In the genomic region with DNA sequence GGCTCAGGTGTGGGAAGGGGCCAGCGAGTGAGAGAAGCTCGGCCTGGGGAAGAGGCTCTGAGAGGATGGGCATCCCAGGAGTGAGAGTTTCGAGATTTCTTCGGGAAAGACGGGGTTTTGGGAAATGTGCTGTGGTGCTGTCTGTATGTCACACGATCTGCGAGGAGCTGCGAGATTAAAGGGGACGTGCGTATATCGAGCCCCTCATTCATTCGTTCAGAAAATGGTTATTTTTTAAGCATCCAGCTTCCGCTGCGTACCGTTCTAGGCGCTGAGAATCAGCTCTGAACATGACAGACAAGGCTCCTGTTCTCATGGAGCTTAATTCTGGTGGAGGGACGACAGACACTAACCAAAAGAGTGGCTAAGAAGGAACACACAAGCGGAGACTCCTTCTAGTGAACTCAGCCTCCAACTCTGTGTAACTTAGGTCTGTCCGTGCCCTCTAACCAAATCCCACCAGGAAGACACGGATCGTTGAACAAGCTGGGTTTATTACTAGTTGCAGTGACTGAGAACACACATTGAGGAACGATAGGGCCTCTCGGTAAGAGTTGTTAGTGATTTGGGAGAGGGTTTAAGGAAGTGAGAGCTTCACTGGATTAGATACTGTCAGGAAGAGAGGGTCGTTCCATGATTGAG, we compare ENCODE assay signal across 8 cellular contexts. TPM values are rescaled to one million over a fixed set of nuclear protein-coding genes. Genes with fewer than 3 reads are reported as not detected.
DNase-seq lines count a peak whose midpoint lies in the region; ATAC-seq and TF ChIP-seq lines count a peak whose summit lies in the region.

No MANE protein-coding gene starts in this region.

- ATAC-seq in Right ventricle myocardium superior (ENCODE audit: poor library complexity) = no peak
- ATAC-seq in HG03175 (IDR thresholded peaks at IDR 0.05; ENCODE audit: unreplicated experiment) = no peak
- ATAC-seq in HG02759 (IDR thresholded peaks at IDR 0.05; ENCODE audit: unreplicated experiment) = no peak

- H3K9me3 ChIP-seq in cardiac muscle cell (ENCODE audit: low read depth) (no peaks in the 10 kb centered on the region), muscle layer of colon (ENCODE audit: low read length) (no peaks in the 10 kb centered on the region)

- H3K4me1 ChIP-seq in cardiac muscle cell (ENCODE audit: low read depth) = peaks cover 25% of the 10 kb centered on the region
- peaks cover 27% of the 10 kb centered on the region for H3K4me1 ChIP-seq in muscle layer of colon (ENCODE audit: insufficient read depth, low read length)

- intact Hi-C loops in Right ventricle myocardium superior (cut with DNase I) = no loop called here

- TF ChIP-seq CTCF in cardiac muscle cell (IDR thresholded peaks at IDR 0.05; ENCODE audit: low read depth, low read length) = no peak

- H3K9ac ChIP-seq in muscle layer of colon (ENCODE audit: low read length) = peak overlapping the region; percentile 94

- H3K36me3 ChIP-seq in cardiac muscle cell (no peaks in the 10 kb centered on the region), muscle layer of colon (ENCODE audit: insufficient read depth, low read length) (no peaks in the 10 kb centered on the region)

- H3K27ac ChIP-seq in cardiac muscle cell (peak overlapping the region; percentile 96), muscle layer of colon (ENCODE audit: low read depth, low read length) (peak overlapping the region; percentile 94)

- peak; percentile 22 to 31 for DNase-seq in cardiac muscle cell (ENCODE audit: low read depth in 1 of 2, low spot score in 1 of 2)
- DNase-seq in Right ventricle myocardium superior = no peak
- peak; percentile 40 for DNase-seq in RKO (ENCODE audit: low spot score)
- DNase-seq in effector CD4-positive, alpha-beta T cell = peak; percentile 4
- no peak for DNase-seq in COLO668 (lab: John Stamatoyannopoulos, UW; ENCODE audit: unreplicated experiment)

- H3K27me3 ChIP-seq in cardiac muscle cell (no peaks in the 10 kb centered on the region), muscle layer of colon (ENCODE audit: control insufficient read depth in 1 of 2, insufficient read depth in 2 of 2, low read length in 2 of 2) (no peaks in the 10 kb centered on the region)

- H3K4me3 ChIP-seq in cardiac muscle cell = peak overlapping the region; percentile 90
- H3K4me3 ChIP-seq in muscle layer of colon (ENCODE audit: low read depth in 1 of 2, low read length in 2 of 2) = peak overlapping the region; percentile 89 to 99

RNA-seq across cellular contexts. Expression of a gene that starts 0.8 kb away (rescaled TPM):
- 78.9 and 98.0 TPM in 2 replicates for total RNA-seq in cardiac muscle cell
- 59.0 and 82.3 TPM in 2 replicates for polyA plus RNA-seq in cardiac muscle cell
- total RNA-seq in Right ventricle myocardium superior = 59.3 TPM

Comparison
In these comparisons a context has a peak if more than half of its experiments do, and no peak if none do; other contexts are left out.
1. DNase-seq: peak in cardiac muscle cell (2 of 2), RKO (single experiment) and effector CD4-positive, alpha-beta T cell (single experiment); none in Right ventricle myocardium superior (single experiment) and COLO668 (single experiment).